2 cellular contexts compared by ENCODE assay signal in genomic region chr1:1062364-1063163, GRCh38.
TF ChIP-seq lines count a peak whose summit lies in the region.

No MANE protein-coding gene starts in this region.

TF ChIP-seq in SK-N-SH, 30 proteins besides CTCF, POLR2A, EP300 and RAD21:
- no peak for TF ChIP-seq GABPA (IDR thresholded peaks at IDR 0.05; ENCODE audit: low read depth)
- no peak for TF ChIP-seq NRF1 (IDR thresholded peaks at IDR 0.05; ENCODE audit: low read depth, low read length)
- no peak for TF ChIP-seq FOSL2 (IDR thresholded peaks at IDR 0.05; ENCODE audit: borderline replicate concordance, low read depth)
- no peak for TF ChIP-seq PBX3 (IDR thresholded peaks at IDR 0.05)
- no peak for TF ChIP-seq JUND (IDR thresholded peaks at IDR 0.05)
- no peak for TF ChIP-seq TEAD4 (IDR thresholded peaks at IDR 0.05; ENCODE audit: borderline replicate concordance, insufficient read depth)
TF ChIP-seq in SK-N-SH: peak in this region for 0.

TF ChIP-seq in GM12878, 131 proteins besides CTCF, POLR2A, EP300 and RAD21:
- TF ChIP-seq EED (IDR thresholded peaks at IDR 0.05; ENCODE audit: low read depth) = no peak
- no peak for TF ChIP-seq CREM (IDR thresholded peaks at IDR 0.05; ENCODE audit: low read depth)
- TF ChIP-seq YBX1 (IDR thresholded peaks at IDR 0.05) = no peak
- no peak for TF ChIP-seq TCF12 (IDR thresholded peaks at IDR 0.05; ENCODE audit: low read depth, low read length)
- TF ChIP-seq IRF5 (IDR thresholded peaks at IDR 0.05; ENCODE audit: borderline replicate concordance) = no peak
- TF ChIP-seq ZBTB40 (IDR thresholded peaks at IDR 0.05; ENCODE audit: borderline replicate concordance) = no peak
- TF ChIP-seq ZNF384 (IDR thresholded peaks at IDR 0.05; ENCODE audit: borderline replicate concordance, low read depth, low read length) = no peak
- TF ChIP-seq SRF (IDR thresholded peaks at IDR 0.05; ENCODE audit: low read depth in 2 of 2, low read length in 2 of 2) = no peak
- no peak for TF ChIP-seq TAF1 (IDR thresholded peaks at IDR 0.05; ENCODE audit: borderline replicate concordance, low read depth, low read length)
- TF ChIP-seq NBN (IDR thresholded peaks at IDR 0.05) = no peak
- TF ChIP-seq NFIC (IDR thresholded peaks at IDR 0.05; ENCODE audit: low read depth, low read length) = no peak
- no peak for TF ChIP-seq SMAD5 (IDR thresholded peaks at IDR 0.05; ENCODE audit: low read depth)
- TF ChIP-seq MEF2A (IDR thresholded peaks at IDR 0.05; ENCODE audit: insufficient read depth, low read depth, low read length) = no peak
- no peak for TF ChIP-seq ZNF592 (IDR thresholded peaks at IDR 0.05)
- no peak for TF ChIP-seq NR2C1 (IDR thresholded peaks at IDR 0.05)
- no peak for TF ChIP-seq EGR1 (IDR thresholded peaks at IDR 0.05; ENCODE audit: borderline replicate concordance in 1 of 2, low read depth in 2 of 2, low read length in 2 of 2)
- TF ChIP-seq ZBTB33 (IDR thresholded peaks at IDR 0.05) = no peak
- no peak for TF ChIP-seq NKRF (conservative IDR thresholded peaks at IDR 0.05)
